2 cellular contexts compared by ENCODE assay signal in genomic region chr13:20718958-20719566, GRCh38.
TF ChIP-seq lines count a peak whose summit lies in the region.

No MANE protein-coding gene starts in this region.

TF ChIP-seq in HCT116, 20 proteins besides CTCF, POLR2A, EP300 and RAD21 (continued from another document):
- no peak for TF ChIP-seq ATF3 (IDR thresholded peaks at IDR 0.05)
- no peak for TF ChIP-seq FOSL1 (IDR thresholded peaks at IDR 0.05; ENCODE audit: low read depth)
- TF ChIP-seq CEBPB (IDR thresholded peaks at IDR 0.05; ENCODE audit: low read depth) = no peak
- TF ChIP-seq REST (IDR thresholded peaks at IDR 0.05; ENCODE audit: low read depth) = no peak
- TF ChIP-seq POLR2AphosphoS5 (IDR thresholded peaks at IDR 0.05; ENCODE audit: low read depth, low read length) = no peak
- TF ChIP-seq MAX (IDR thresholded peaks at IDR 0.05) = no peak
- TF ChIP-seq EZH2 (IDR thresholded peaks at IDR 0.05) = no peak
- no peak for TF ChIP-seq JUND (IDR thresholded peaks at IDR 0.05)
- TF ChIP-seq CBX3 (IDR thresholded peaks at IDR 0.05; ENCODE audit: low read depth) = no peak
- no peak for TF ChIP-seq EZH2phosphoT487 (IDR thresholded peaks at IDR 0.05; ENCODE audit: borderline replicate concordance)
- no peak for TF ChIP-seq ZFX (IDR thresholded peaks at IDR 0.05)
- TF ChIP-seq SRF (IDR thresholded peaks at IDR 0.05; ENCODE audit: low read depth) = no peak
- TF ChIP-seq YY1 (IDR thresholded peaks at IDR 0.05; ENCODE audit: extremely low read depth, insufficient replicate concordance, low read depth, low read length) = no peak
- no peak for TF ChIP-seq SP1 (IDR thresholded peaks at IDR 0.05; ENCODE audit: low read depth)
- TF ChIP-seq ZNF274 (IDR thresholded peaks at IDR 0.05; ENCODE audit: low read depth, low read length) = no peak
- TF ChIP-seq SIN3A (IDR thresholded peaks at IDR 0.05; ENCODE audit: low read depth) = no peak

TF ChIP-seq in WTC11, 78 proteins besides CTCF, POLR2A, EP300 and RAD21 (continued from another document):
- TF ChIP-seq ZBTB43 (CRISPR knock-in tag; IDR thresholded peaks at IDR 0.05) (peak; percentile 42; the same call in 1 of the 2 replicates), NFE2L1 (CRISPR knock-in tag; IDR thresholded peaks at IDR 0.05) (no peak), FOXJ3 (CRISPR knock-in tag; IDR thresholded peaks at IDR 0.05; ENCODE audit: borderline replicate concordance) (no peak)
TF ChIP-seq in WTC11: peak in this region for 1.
